ENCODE assay signal across 1 cellular context in the genomic region with DNA sequence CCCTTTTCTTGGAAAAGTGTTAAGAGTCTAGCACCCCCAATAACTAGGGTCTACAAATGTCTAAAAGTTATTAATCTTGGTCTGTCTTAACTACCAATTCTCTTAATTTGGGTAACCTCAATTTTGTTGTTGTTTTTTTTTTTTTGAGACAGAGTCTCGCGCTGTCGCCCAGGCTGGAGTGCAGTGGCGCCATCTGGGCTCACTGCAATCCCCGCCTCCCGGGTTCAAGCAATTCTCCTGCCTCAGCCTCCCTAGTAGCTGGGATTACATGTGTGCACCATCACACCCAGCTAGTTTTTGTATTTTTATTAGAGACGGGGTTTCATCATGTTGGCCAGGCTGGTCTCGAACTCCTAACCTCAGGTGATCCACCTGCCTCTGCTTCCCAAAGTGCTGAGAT.
TF ChIP-seq lines count a peak whose summit lies in the region.

No MANE protein-coding gene starts in this region.

TF ChIP-seq in K562, 482 proteins besides CTCF, POLR2A, EP300 and RAD21:
- TF ChIP-seq ZBTB33 (CRISPR knock-in tag; IDR thresholded peaks at IDR 0.05) = peak; percentile 98
